In genomic region chr4:112557676-112558411, GRCh38 we compare ENCODE assay signal across 1 cellular context.
TF ChIP-seq lines count a peak whose summit lies in the region.

No MANE protein-coding gene starts in this region.

TF ChIP-seq in SK-N-SH treated with all-trans-retinoic acid at 6 μM for 48 hours, 23 proteins besides CTCF, POLR2A, EP300 and RAD21 (continued from another document):
- TF ChIP-seq ZFP30 (CRISPR knock-in tag; IDR thresholded peaks at IDR 0.05) (no peak), PPARA (CRISPR knock-in tag; IDR thresholded peaks at IDR 0.05; ENCODE audit: borderline replicate concordance) (no peak), ZNF8 (CRISPR knock-in tag; IDR thresholded peaks at IDR 0.05) (no peak), ZNF70 (CRISPR knock-in tag; IDR thresholded peaks at IDR 0.05) (no peak), ZC3H10 (CRISPR knock-in tag; IDR thresholded peaks at IDR 0.05) (no peak), GLIS3 (CRISPR knock-in tag; IDR thresholded peaks at IDR 0.05) (no peak)
